9 cellular contexts compared by ENCODE assay signal in genomic region chr7:136869991-136870798, GRCh38. TPM values are rescaled to one million over a fixed set of nuclear protein-coding genes. Genes with fewer than 3 reads are reported as not detected.
DNase-seq lines count a peak whose midpoint lies in the region; ATAC-seq, FAIRE-seq and TF ChIP-seq lines count a peak whose summit lies in the region.
"Had no signal": no experiment of that assay in that cellular context is flagged by ENCODE, and none has a peak within 500 bp of the region (broad histone marks: within the 10 kb centered on the region; RNA-seq: fewer than 3 reads in every experiment).

No MANE protein-coding gene starts in this region.

- no peak for TF ChIP-seq EP300 in suprapubic skin (IDR thresholded peaks at IDR 0.05)

- under 1% methylated on average over 25 of the region's 48 CpGs for WGBS in suprapubic skin

- H3K4me1 ChIP-seq in HUES6 (ENCODE audit: control insufficient read depth, insufficient read depth, low read length) (peaks cover 16% of the 10 kb centered on the region), suprapubic skin (peaks cover 28% of the 10 kb centered on the region), HAP-1 (no peaks in the 10 kb centered on the region)

- ATAC-seq in HG03097 (IDR thresholded peaks at IDR 0.05; ENCODE audit: low FRiP score, unreplicated experiment), result no peak

- TF ChIP-seq POLR2A in suprapubic skin (IDR thresholded peaks at IDR 0.05) (no peak), GM12892 (IDR thresholded peaks at IDR 0.05; ENCODE audit: low read depth, low read length) (no peak)

- H3K4me3 ChIP-seq in HUES6 (ENCODE audit: low read depth, low read length) (peak overlapping the region; percentile 61), coronary artery (peak overlapping the region; percentile 61), suprapubic skin (peak overlapping the region; percentile 37), HAP-1 (no peak overlapping the region)

- no peak overlapping the region for H3K27ac ChIP-seq in HUES6 (ENCODE audit: low read depth, low read length)
- no peak overlapping the region for H3K27ac ChIP-seq in coronary artery
- H3K27ac ChIP-seq in suprapubic skin, result no peak overlapping the region

- H3K9ac ChIP-seq in HUES6 (ENCODE audit: low read length), result no peak overlapping the region

- H3K9me3 ChIP-seq in HUES6 (ENCODE audit: control insufficient read depth, insufficient read depth, low read depth, low read length), result no peaks in the 10 kb centered on the region
- H3K9me3 ChIP-seq in suprapubic skin, result no peaks in the 10 kb centered on the region
- H3K9me3 ChIP-seq in HAP-1, result no peaks in the 10 kb centered on the region

- DNase-seq in coronary artery (ENCODE audit: low spot score), result no peak
- DNase-seq in islet precursor cell, result peak; percentile 53
- peak in 1 of 2 donors; percentile 72 for DNase-seq in suprapubic skin (ENCODE audit: low spot score in 2 of 2)
- DNase-seq in GM12892 (ENCODE audit: insufficient read length), result no peak
- DNase-seq in HAP-1 (ENCODE audit: low spot score in 2 of 2), result no peak
- DNase-seq: MM.1S had no signal

- in situ Hi-C loops in HAP-1 (cut with MboI; ENCODE audit: low sequenced_read_pairs), result no loop called here

- H3K36me3 ChIP-seq in HUES6 (ENCODE audit: control insufficient read depth, insufficient read depth, low read length) (no peaks in the 10 kb centered on the region), suprapubic skin (no peaks in the 10 kb centered on the region), HAP-1 (replicated peaks) (no peaks in the 10 kb centered on the region)

- no peak for FAIRE-seq in GM12892 (lab: Jason Lieb, UNC)

- peaks cover 85% of the 10 kb centered on the region for H3K27me3 ChIP-seq in HUES6 (ENCODE audit: control insufficient read depth, insufficient read depth, low read length)
- peaks cover 40% of the 10 kb centered on the region for H3K27me3 ChIP-seq in suprapubic skin
- H3K27me3 ChIP-seq in HAP-1 (ENCODE audit: low read depth), result no peaks in the 10 kb centered on the region

- TF ChIP-seq CTCF in coronary artery (IDR thresholded peaks at IDR 0.05), result no peak
- no peak for TF ChIP-seq CTCF in suprapubic skin (IDR thresholded peaks at IDR 0.05)

RNA-seq across cellular contexts. Expression of gene CHRM2, which starts 1.7 kb away (rescaled TPM):
- total RNA-seq in suprapubic skin, result under 1 TPM in 2 of 4 donors, not detected in 2; 0.23 to 0.47 TPM
- polyA plus RNA-seq in GM12892 (2012; ENCODE audit: missing spikeins), result not detected
- total RNA-seq: activated T-helper 1 cell treated with anti-CD3 and anti-CD28 coated beads, Interleukin-12 subunit alpha, Interleukin-12 subunit beta, Interleukin-2, Interleukin-4 antibody, amounts not matched to agents 30 ng/mL and 10 ng/mL and 1 ng/mL, durations not matched to agents 14 hours and 24 hours and 36 hours had no signal
